8 cellular contexts compared by ENCODE assay signal in the genomic region with DNA sequence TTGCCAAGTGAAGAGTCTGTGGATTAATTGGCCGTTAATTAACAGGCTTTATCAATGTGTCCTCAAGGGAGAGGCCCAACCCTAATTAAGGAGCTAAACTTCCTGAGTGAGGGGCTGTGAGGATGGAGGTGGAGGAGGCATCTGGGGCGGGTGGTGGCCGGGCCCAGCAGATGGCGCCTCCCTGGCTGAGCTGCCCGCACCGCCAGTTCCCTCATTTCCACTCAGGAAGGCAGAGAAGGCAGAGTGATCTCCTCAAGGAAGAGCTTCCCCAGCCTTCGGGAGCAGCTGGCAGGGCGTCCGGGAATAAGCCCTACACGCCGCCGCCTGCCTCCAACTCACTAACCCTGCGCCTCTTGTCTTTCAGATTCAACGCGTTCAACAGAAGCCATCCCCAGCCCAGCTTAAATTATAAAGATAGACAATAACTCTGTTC. TPM values are rescaled to one million over a fixed set of nuclear protein-coding genes. Genes with fewer than 3 reads are reported as not detected.
A peak's percentile ranks its signal among the peaks of the same experiment; 100 is the strongest.
DNase-seq lines count a peak whose midpoint lies in the region; ATAC-seq and TF ChIP-seq lines count a peak whose summit lies in the region.

No MANE protein-coding gene starts in this region.

- no peaks in the 10 kb centered on the region for H3K9me3 ChIP-seq in tibial artery

- peak overlapping the region; percentile 73 for H3K27ac Mint-ChIP-seq in chondrocyte (ENCODE audit: unreplicated experiment)

- H3K36me3 Mint-ChIP-seq in chondrocyte (ENCODE audit: low read depth): peaks cover 19% of the 10 kb centered on the region

- no peak overlapping the region for H3K4me3 Mint-ChIP-seq in chondrocyte (ENCODE audit: unreplicated experiment)

- peaks cover 0 to 31% (median 18%) of the 10 kb centered on the region in 4 donors for H3K4me1 ChIP-seq in tibial artery

- intact Hi-C loops in tibial artery (cut with DNase I; ENCODE audit: low total_unique reads): loop anchor here (5.0 kb wide), 2 partner anchors 112 to 162 kb away; partner anchors contain the start of gene CYTH3

- peaks cover 16% of the 10 kb centered on the region for H3K4me1 Mint-ChIP-seq in chondrocyte (ENCODE audit: low read depth)

- H3K4me3 ChIP-seq in tibial artery: no peak overlapping the region

- TF ChIP-seq CTCF in chondrocyte (IDR thresholded peaks at IDR 0.05) (peak; percentile 91), tibial artery (IDR thresholded peaks at IDR 0.05) (peak; percentile 69 to 76)

- peak; percentile 95 for DNase-seq in D341Med (ENCODE audit: low spot score)
- DNase-seq in M059J (ENCODE audit: low read depth): peak; percentile 19
- DNase-seq in chondrocyte (ENCODE audit: low spot score): no peak
- no peak for DNase-seq in left lobe of liver (ENCODE audit: low spot score)
- peak; percentile 72 to 82 for DNase-seq in tibial artery
- no peak for DNase-seq in cortex of kidney (lab: John Stamatoyannopoulos, UW)

- H3K27me3 ChIP-seq in tibial artery: no peaks in the 10 kb centered on the region

- H3K9me3 Mint-ChIP-seq in chondrocyte (ENCODE audit: low read depth): no peaks in the 10 kb centered on the region

- peak overlapping the region; percentile 15 to 86 for H3K27ac ChIP-seq in tibial artery

- peaks cover 24 to 77% (median 59%) of the 10 kb centered on the region in 3 donors for H3K36me3 ChIP-seq in tibial artery

- H3K27me3 Mint-ChIP-seq in chondrocyte (ENCODE audit: low read depth): no peaks in the 10 kb centered on the region

- ATAC-seq in left lobe of liver (peak; percentile 65), GM19452 (IDR thresholded peaks at IDR 0.05; ENCODE audit: unreplicated experiment) (no peak), HG02588 (IDR thresholded peaks at IDR 0.05; ENCODE audit: unreplicated experiment) (no peak)

RNA-seq across cellular contexts. Expression of gene USP42, which starts 55.5 kb away (rescaled TPM):
- total RNA-seq in M059J (2014; rRNA removed; shearing (Covaris generic)): 6.6 and 9.7 TPM in 2 replicates
- total RNA-seq in chondrocyte (10.8 to 11.9 TPM (median 11.0 TPM) in 3 replicates), left lobe of liver (4.2 TPM)

Comparison
In these comparisons a context has a peak if more than half of its experiments do, and no peak if none do; other contexts are left out.
1. DNase-seq: peak in D341Med (single experiment), M059J (single experiment) and tibial artery (2 of 2); none in chondrocyte (single experiment), left lobe of liver (single experiment) and cortex of kidney (single experiment).